13 cellular contexts compared by ENCODE assay signal in genomic region chr14:100534528-100535286, GRCh38. TPM values are rescaled to one million over a fixed set of nuclear protein-coding genes. Genes with fewer than 3 reads are reported as not detected.
DNase-seq lines count a peak whose midpoint lies in the region; ATAC-seq, FAIRE-seq and TF ChIP-seq lines count a peak whose summit lies in the region.
"Had no signal": no experiment of that assay in that cellular context is flagged by ENCODE, and none has a peak within 500 bp of the region (broad histone marks: within the 10 kb centered on the region; RNA-seq: fewer than 3 reads in every experiment).

No MANE protein-coding gene starts in this region.

- H3K36me3 ChIP-seq in esophagus muscularis mucosa, result peaks cover 0 to 19% (median 9%) of the 10 kb centered on the region in 4 donors

- no peaks in the 10 kb centered on the region for H3K9me3 ChIP-seq in esophagus muscularis mucosa

- no peaks in the 10 kb centered on the region for H3K27me3 ChIP-seq in esophagus muscularis mucosa

- TF ChIP-seq CTCF in NB4 (IDR thresholded peaks at IDR 0.05; ENCODE audit: low read depth, low read length), result no peak
- no peak for TF ChIP-seq CTCF in esophagus muscularis mucosa (IDR thresholded peaks at IDR 0.05)

- peaks cover 8 to 33% (median 26%) of the 10 kb centered on the region in 4 donors for H3K4me1 ChIP-seq in esophagus muscularis mucosa

- no peak for FAIRE-seq in GM12892 (lab: Jason Lieb, UNC)

- TF ChIP-seq POLR2A in GM12892 (IDR thresholded peaks at IDR 0.05; ENCODE audit: low read depth, low read length) (no peak), NB4 (IDR thresholded peaks at IDR 0.05; ENCODE audit: extremely low read depth, insufficient read length) (no peak), esophagus muscularis mucosa (IDR thresholded peaks at IDR 0.05; ENCODE audit: low read depth) (no peak)

- ATAC-seq in GM19467 (IDR thresholded peaks at IDR 0.05; ENCODE audit: unreplicated experiment), result no peak
- ATAC-seq: esophagus mucosa had no signal

- H3K27ac ChIP-seq in esophagus muscularis mucosa (replicated peaks in 1 of 4), result peak overlapping the region; percentile 65 to 71 (median 67)
- H3K27ac ChIP-seq: skin epidermis had no signal

- 59% methylated on average over 13 of the region's 13 CpGs for WGBS in esophagus muscularis mucosa

- DNase-seq in GM12892 (ENCODE audit: insufficient read length) (peak; percentile 9), NB4 (ENCODE audit: low read depth) (peak; percentile 92), esophagus muscularis mucosa (ENCODE audit: extremely low spot score) (peak; percentile 66), posterior cingulate gyrus (peak in 8 of 10 donors; percentile 1 to 69 (median 12)), SW480 (ENCODE audit: low spot score) (no peak), NCI-H2227 (lab: John Stamatoyannopoulos, UW; ENCODE audit: unreplicated experiment) (no peak), OCI-M2 (lab: John Stamatoyannopoulos, UW; ENCODE audit: unreplicated experiment) (no peak)
- DNase-seq: Kasumi-1; NCI-H526 treated with DMSO at 0.1 percent for 48 hours; stimulated activated naive CD4-positive, alpha-beta T cell had no signal

- no peak for TF ChIP-seq EP300 in esophagus muscularis mucosa (IDR thresholded peaks at IDR 0.05)

- intact Hi-C loops in esophagus muscularis mucosa (cut with DNase I) (no loop called here), posterior cingulate gyrus (cut with DNase I) (no loop called here)

- H3K4me3 ChIP-seq in NB4 (ENCODE audit: low read depth, low read length) (no peak overlapping the region), esophagus muscularis mucosa (no peak overlapping the region)
- H3K4me3 ChIP-seq: skin epidermis had no signal

RNA-seq across cellular contexts. Expression of gene BEGAIN, which starts 52.5 kb away (rescaled TPM):
- polyA plus RNA-seq in GM12892 (2012; ENCODE audit: missing spikeins), result not detected
- total RNA-seq in esophagus muscularis mucosa, result 1 to 10 TPM; 3.5 to 7.1 (median 6.6) TPM

Comparison
In these comparisons a context has a peak if more than half of its experiments do, and no peak if none do; other contexts are left out.
1. DNase-seq: peak in GM12892 (single experiment), NB4 (single experiment), esophagus muscularis mucosa (single experiment) and posterior cingulate gyrus (8 of 10); none in SW480 (single experiment), NCI-H2227 (single experiment) and OCI-M2 (single experiment).